In genomic region chr20:2261105-2261504, GRCh38 we compare ENCODE assay signal across 23 cellular contexts. TPM values are rescaled to one million over a fixed set of nuclear protein-coding genes. Genes with fewer than 3 reads are reported as not detected.
DNase-seq lines count a peak whose midpoint lies in the region; TF ChIP-seq lines count a peak whose summit lies in the region.
"Had no signal": no experiment of that assay in that cellular context is flagged by ENCODE, and none has a peak within 500 bp of the region (broad histone marks: within the 10 kb centered on the region; RNA-seq: fewer than 3 reads in every experiment).

No MANE protein-coding gene starts in this region.

- H3K27ac Mint-ChIP-seq in activated naive CD8-positive, alpha-beta T cell treated with anti-CD3 and anti-CD28 coated beads for 36 hours: no peak overlapping the region
- H3K27ac Mint-ChIP-seq: activated naive CD4-positive, alpha-beta T cell treated with anti-CD3 and anti-CD28 coated beads for 36 hours; CD4-positive, alpha-beta T cell; nephron progenitor cell had no signal

- H3K9me2 ChIP-seq in hepatocyte (replicated peaks; ENCODE audit: insufficient read depth) (no peaks in the 10 kb centered on the region), SK-N-SH (no peaks in the 10 kb centered on the region)

- H3K27ac ChIP-seq in colonic mucosa (no peak overlapping the region), hepatocyte (no peak overlapping the region), SK-N-SH (ENCODE audit: low read depth in 2 of 2, low read length in 1 of 2) (no peak overlapping the region)
- H3K27ac ChIP-seq: RWPE1, upper lobe of left lung had no signal

- H3K79me2 ChIP-seq in hepatocyte (no peaks in the 10 kb centered on the region), SK-N-SH (ENCODE audit: insufficient read depth) (no peaks in the 10 kb centered on the region)

- H3K36me3 Mint-ChIP-seq in activated naive CD8-positive, alpha-beta T cell treated with anti-CD3 and anti-CD28 coated beads for 36 hours: no peaks in the 10 kb centered on the region

- intact Hi-C loops in colonic mucosa (cut with DNase I): no loop called here

- no peak overlapping the region for H3K9ac ChIP-seq in colonic mucosa (ENCODE audit: low read depth in 2 of 2, low read length in 2 of 2)
- no peak overlapping the region for H3K9ac ChIP-seq in SK-N-SH

- H3K9me3 Mint-ChIP-seq in activated naive CD8-positive, alpha-beta T cell treated with anti-CD3 and anti-CD28 coated beads for 36 hours: no peaks in the 10 kb centered on the region
- H3K9me3 Mint-ChIP-seq: activated naive CD4-positive, alpha-beta T cell treated with anti-CD3 and anti-CD28 coated beads for 36 hours; activated T-cell treated with anti-CD3 and anti-CD28 coated beads, Interleukin-2, amount 50 U/mL, for 4 hours; CD4-positive, alpha-beta T cell had no signal

- H3K27me3 Mint-ChIP-seq in activated naive CD8-positive, alpha-beta T cell treated with anti-CD3 and anti-CD28 coated beads for 36 hours: peaks cover 9% of the 10 kb centered on the region

- H3K4me3 ChIP-seq in colonic mucosa (no peak overlapping the region), hepatocyte (no peak overlapping the region), SK-N-SH (ENCODE audit: low read depth in 2 of 2, low read length in 1 of 2) (no peak overlapping the region)
- H3K4me3 ChIP-seq: GM12878, upper lobe of left lung had no signal

- H3K4me2 ChIP-seq in hepatocyte: no peak overlapping the region
- no peak overlapping the region for H3K4me2 ChIP-seq in SK-N-SH

- H3K9me3 ChIP-seq in colonic mucosa (no peaks in the 10 kb centered on the region), hepatocyte (ENCODE audit: low read depth) (no peaks in the 10 kb centered on the region), SK-N-SH (no peaks in the 10 kb centered on the region)
- H3K9me3 ChIP-seq: upper lobe of left lung had no signal

- no peak overlapping the region for H3K4me3 Mint-ChIP-seq in activated naive CD8-positive, alpha-beta T cell treated with anti-CD3 and anti-CD28 coated beads for 36 hours
- H3K4me3 Mint-ChIP-seq: activated naive CD4-positive, alpha-beta T cell treated with anti-CD3 and anti-CD28 coated beads for 36 hours; activated T-cell treated with anti-CD3 and anti-CD28 coated beads, Interleukin-2, amount 50 U/mL, for 4 hours; CD4-positive, alpha-beta T cell; nephron progenitor cell had no signal

- no peaks in the 10 kb centered on the region for H3K4me1 Mint-ChIP-seq in activated naive CD8-positive, alpha-beta T cell treated with anti-CD3 and anti-CD28 coated beads for 36 hours

- H3K27me3 ChIP-seq in colonic mucosa (no peaks in the 10 kb centered on the region), hepatocyte (no peaks in the 10 kb centered on the region), SK-N-SH (ENCODE audit: insufficient read depth) (no peaks in the 10 kb centered on the region; the same call in 1 of the 2 replicates)
- H3K27me3 ChIP-seq: upper lobe of left lung had no signal

- DNase-seq in Daoy (ENCODE audit: low read depth) (peak; percentile 60), NCI-H146 treated with DMSO at 0.1 percent for 48 hours (lab: John Stamatoyannopoulos, UW; ENCODE audit: unreplicated experiment) (peak; percentile 23), colonic mucosa (peak; percentile 89), myocyte (ENCODE audit: low read depth) (peak; percentile 11), NCI-H2196 (lab: John Stamatoyannopoulos, UW; ENCODE audit: unreplicated experiment) (no peak), hepatocyte (ENCODE audit: low spot score) (no peak), SK-N-SH (no peak)
- no peak for DNase-seq in activated naive CD8-positive, alpha-beta T cell treated with anti-CD3 and anti-CD28 coated beads for 36 hours
- DNase-seq: activated CD4-positive, CD25-positive, alpha-beta regulatory T cell; activated naive CD4-positive, alpha-beta T cell treated with anti-CD3 and anti-CD28 coated beads for 36 hours; activated T-cell treated with anti-CD3 and anti-CD28 coated beads, Interleukin-2, amount 50 U/mL, for 4 hours; CD4-positive, alpha-beta T cell; DMS53; Kasumi-1; NCI-H446; nephron progenitor cell; stimulated activated CD4-positive, alpha-beta T cell treated with anti-CD3 and anti-CD28 coated beads, Interleukin-4, amount 100 ng/mL, for 4 hours; upper lobe of left lung had no signal

- POLR2A ChIA-PET in SK-N-SH (lab: Yijun Ruan, JAX): no interaction called here

- TF ChIP-seq EP300 in SK-N-SH (IDR thresholded peaks at IDR 0.05; ENCODE audit: borderline replicate concordance in 1 of 2, low read depth in 1 of 2, low read length in 1 of 2): no peak

- WGBS in hepatocyte (ENCODE audit: low lambda C conversion rate, missing lambda C conversion rate): 71% methylated on average over 7 of the region's 7 CpGs
- WGBS in SK-N-SH (ENCODE audit: low lambda C conversion rate): 34% methylated on average over 7 of the region's 7 CpGs

- no peak for TF ChIP-seq CTCF in colonic mucosa (IDR thresholded peaks at IDR 0.05)
- TF ChIP-seq CTCF in hepatocyte (IDR thresholded peaks at IDR 0.05; ENCODE audit: poor library complexity): no peak
- no peak for TF ChIP-seq CTCF in SK-N-SH (IDR thresholded peaks at IDR 0.05)

- H3K4me1 ChIP-seq in colonic mucosa: no peaks in the 10 kb centered on the region
- H3K4me1 ChIP-seq in hepatocyte (ENCODE audit: insufficient read depth): peaks cover 5% of the 10 kb centered on the region
- H3K4me1 ChIP-seq in SK-N-SH (ENCODE audit: control insufficient read depth in 1 of 2, insufficient read depth in 2 of 2, low read depth in 1 of 2, low read length in 1 of 2): no peaks in the 10 kb centered on the region
- H3K4me1 ChIP-seq: upper lobe of left lung had no signal

- no peaks in the 10 kb centered on the region for H3F3A ChIP-seq in SK-N-SH (replicated peaks; ENCODE audit: insufficient read depth)

- CTCF ChIA-PET in SK-N-SH (lab: Yijun Ruan, JAX): no interaction called here

- H4K20me1 ChIP-seq in hepatocyte (ENCODE audit: insufficient read depth, poor library complexity, severe bottlenecking) (no peaks in the 10 kb centered on the region), SK-N-SH (ENCODE audit: insufficient read depth) (no peaks in the 10 kb centered on the region)

- no peaks in the 10 kb centered on the region for H3K36me3 ChIP-seq in colonic mucosa
- no peaks in the 10 kb centered on the region for H3K36me3 ChIP-seq in hepatocyte (replicated peaks; ENCODE audit: insufficient read depth, low read depth)
- H3K36me3 ChIP-seq in SK-N-SH (replicated peaks in 1 of 2; ENCODE audit: control insufficient read depth in 1 of 2, insufficient read depth in 2 of 2, low read length in 1 of 2): no peaks in the 10 kb centered on the region
- H3K36me3 ChIP-seq: upper lobe of left lung had no signal

- H2AFZ ChIP-seq in hepatocyte (no peak overlapping the region), SK-N-SH (ENCODE audit: low read depth) (no peak overlapping the region)

- TF ChIP-seq RAD21 in SK-N-SH (IDR thresholded peaks at IDR 0.05; ENCODE audit: low read length): no peak

TF ChIP-seq in SK-N-SH, 30 proteins besides CTCF, POLR2A, EP300 and RAD21 (continues in another document):
- TF ChIP-seq RFX5 (IDR thresholded peaks at IDR 0.05; ENCODE audit: low read length) (no peak), ELF1 (IDR thresholded peaks at IDR 0.05) (no peak), MEF2A (IDR thresholded peaks at IDR 0.05; ENCODE audit: borderline replicate concordance, low read depth) (no peak), GATA2 (CRISPR knock-in tag; IDR thresholded peaks at IDR 0.05) (no peak), NFIC (IDR thresholded peaks at IDR 0.05; ENCODE audit: borderline replicate concordance) (no peak), MXI1 (IDR thresholded peaks at IDR 0.05; ENCODE audit: low read depth, low read length) (no peak), EZH2phosphoT487 (IDR thresholded peaks at IDR 0.05; ENCODE audit: borderline replicate concordance, low read depth) (no peak), TEAD4 (IDR thresholded peaks at IDR 0.05; ENCODE audit: borderline replicate concordance, insufficient read depth) (no peak), USF1 (IDR thresholded peaks at IDR 0.05; ENCODE audit: borderline replicate concordance, low read depth) (no peak), SMC3 (IDR thresholded peaks at IDR 0.05; ENCODE audit: low read depth, low read length) (no peak), USF2 (IDR thresholded peaks at IDR 0.05; ENCODE audit: borderline replicate concordance, low read depth, low read length) (no peak), TAF1 (IDR thresholded peaks at IDR 0.05; ENCODE audit: borderline replicate concordance, low read depth, low read length) (no peak)

RNA-seq across cellular contexts. Expression of gene TGM3, which starts 34.7 kb away (rescaled TPM):
- total RNA-seq in Daoy (2014; rRNA removed; shearing (Covaris generic)): 0.06 TPM in 1 of 2 replicates, not detected in the other
- total RNA-seq in colonic mucosa (under 1 TPM; 0.27 to 0.82 TPM), myocyte (not detected in 2 replicates), hepatocyte (0.23 TPM in 1 of 2 replicates, not detected in the other)
- polyA plus RNA-seq in myocyte (2012): not detected
- not detected for total RNA-seq in activated naive CD8-positive, alpha-beta T cell treated with anti-CD3 and anti-CD28 coated beads for 36 hours
- polyA plus RNA-seq in hepatocyte (0.15 TPM in 1 of 2 replicates, not detected in the other), SK-N-SH (2012; rRNA removed) (not detected in 2 replicates)
- not detected in 2 replicates for polyA plus RNA-seq in SK-N-SH (2012; cell fraction: cytosol; rRNA removed)
- polyA plus RNA-seq in SK-N-SH (2012; cell fraction: nucleus; rRNA removed): 0.02 TPM in 1 of 2 replicates, not detected in the other
- total RNA-seq: activated naive CD4-positive, alpha-beta T cell treated with anti-CD3 and anti-CD28 coated beads for 36 hours; astrocyte; CD4-positive, alpha-beta T cell; GM12878; H4; pulmonary artery endothelial cell had no signal
- polyA plus RNA-seq: GM12878 had no signal

Comparison
In these comparisons a context has a peak if more than half of its experiments do, and no peak if none do; other contexts are left out.
1. DNase-seq: peak in Daoy (single experiment), NCI-H146 treated with DMSO at 0.1 percent for 48 hours (single experiment), colonic mucosa (single experiment) and myocyte (single experiment); none in activated naive CD8-positive, alpha-beta T cell treated with anti-CD3 and anti-CD28 coated beads for 36 hours (single experiment), NCI-H2196 (single experiment), hepatocyte (single experiment) and SK-N-SH (single experiment).